In the genomic region with DNA sequence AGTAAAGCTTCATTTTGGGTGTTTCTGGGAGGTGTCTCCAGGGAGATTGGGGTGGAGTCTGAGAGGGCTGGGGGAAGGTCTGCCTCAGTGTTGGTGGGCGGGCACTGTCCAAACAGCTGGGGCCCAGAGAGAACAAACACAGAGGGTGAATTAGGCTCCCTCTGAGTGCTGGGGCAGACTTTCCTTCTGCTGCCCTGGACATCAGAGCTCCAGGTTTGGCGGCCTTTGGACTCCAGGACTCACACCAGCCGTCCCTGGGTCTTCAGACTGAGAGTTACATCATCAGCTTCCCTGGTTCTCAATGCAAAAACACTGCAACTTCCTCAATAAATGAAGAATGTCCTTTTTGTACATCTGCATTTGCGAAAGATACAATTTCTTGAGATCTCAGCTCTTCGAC, we compare ENCODE assay signal across 1 cellular context.
A peak's percentile ranks its signal among the peaks of the same experiment; 100 is the strongest.
TF ChIP-seq lines count a peak whose summit lies in the region.

No MANE protein-coding gene starts in this region.

TF ChIP-seq in HepG2, 621 proteins besides CTCF, POLR2A, EP300 and RAD21 (continued from another document and continues in another):
- TF ChIP-seq ZBTB4 (CRISPR knock-in tag; IDR thresholded peaks at IDR 0.05; ENCODE audit: borderline replicate concordance) (no peak), ZNF431 (CRISPR knock-in tag; IDR thresholded peaks at IDR 0.05; ENCODE audit: borderline replicate concordance, low read depth) (no peak), FOXK1 (CRISPR knock-in tag; IDR thresholded peaks at IDR 0.05; ENCODE audit: borderline replicate concordance, low read depth) (no peak), ARNT (IDR thresholded peaks at IDR 0.05) (no peak), PITX1 (CRISPR knock-in tag; IDR thresholded peaks at IDR 0.05) (peak; percentile 68), ZNF101 (CRISPR knock-in tag; IDR thresholded peaks at IDR 0.05; ENCODE audit: borderline replicate concordance, low read depth) (no peak), ZNF746 (CRISPR knock-in tag; IDR thresholded peaks at IDR 0.05) (no peak), ZBTB20 (CRISPR knock-in tag; IDR thresholded peaks at IDR 0.05; ENCODE audit: borderline replicate concordance, low read depth) (no peak), RFXAP (CRISPR knock-in tag; IDR thresholded peaks at IDR 0.05; ENCODE audit: borderline replicate concordance) (no peak), PHF20 (CRISPR knock-in tag; IDR thresholded peaks at IDR 0.05) (no peak), CBX5 (CRISPR knock-in tag; IDR thresholded peaks at IDR 0.05; ENCODE audit: borderline replicate concordance) (no peak), BHLHE40 (IDR thresholded peaks at IDR 0.05; ENCODE audit: low read length) (no peak), SP1 (IDR thresholded peaks at IDR 0.05) (no peak), SP1 (CRISPR knock-in tag; IDR thresholded peaks at IDR 0.05) (0 out of 2 replicates have a peak, but pooled peaks have one; percentile 14), NFYC (CRISPR knock-in tag; IDR thresholded peaks at IDR 0.05) (no peak), KDM1A (CRISPR knock-in tag; IDR thresholded peaks at IDR 0.05) (no peak), GMEB2 (CRISPR knock-in tag; IDR thresholded peaks at IDR 0.05; ENCODE audit: low read depth) (no peak), ZNF576 (CRISPR knock-in tag; IDR thresholded peaks at IDR 0.05) (no peak), ONECUT2 (CRISPR knock-in tag; IDR thresholded peaks at IDR 0.05) (no peak), ZNF589 (CRISPR knock-in tag; conservative IDR thresholded peaks at IDR 0.05) (no peak), PLSCR1 (CRISPR knock-in tag; IDR thresholded peaks at IDR 0.05; ENCODE audit: borderline replicate concordance) (no peak), SAP130 (CRISPR knock-in tag; IDR thresholded peaks at IDR 0.05; ENCODE audit: low read depth) (peak; percentile 24; the same call in 1 of the 2 replicates), FOXO4 (CRISPR knock-in tag; conservative IDR thresholded peaks at IDR 0.05) (no peak), ZNF335 (CRISPR knock-in tag; IDR thresholded peaks at IDR 0.05) (no peak), SMARCC2 (IDR thresholded peaks at IDR 0.05) (no peak), SALL1 (CRISPR knock-in tag; IDR thresholded peaks at IDR 0.05) (peak; percentile 69), JUND (CRISPR knock-in tag; IDR thresholded peaks at IDR 0.05) (0 out of 2 replicates have a peak, but pooled peaks have one; percentile 24), TOE1 (CRISPR knock-in tag; IDR thresholded peaks at IDR 0.05) (no peak), FIP1L1 (IDR thresholded peaks at IDR 0.05; ENCODE audit: borderline replicate concordance, insufficient read depth, low read depth, low read length) (no peak), SNAPC2 (CRISPR knock-in tag; IDR thresholded peaks at IDR 0.05) (no peak), GRHL1 (CRISPR knock-in tag; conservative IDR thresholded peaks at IDR 0.05) (no peak), SKI (IDR thresholded peaks at IDR 0.05; ENCODE audit: partially characterized antibody) (peak; percentile 48)
- TF ChIP-seq, protein P1, sequence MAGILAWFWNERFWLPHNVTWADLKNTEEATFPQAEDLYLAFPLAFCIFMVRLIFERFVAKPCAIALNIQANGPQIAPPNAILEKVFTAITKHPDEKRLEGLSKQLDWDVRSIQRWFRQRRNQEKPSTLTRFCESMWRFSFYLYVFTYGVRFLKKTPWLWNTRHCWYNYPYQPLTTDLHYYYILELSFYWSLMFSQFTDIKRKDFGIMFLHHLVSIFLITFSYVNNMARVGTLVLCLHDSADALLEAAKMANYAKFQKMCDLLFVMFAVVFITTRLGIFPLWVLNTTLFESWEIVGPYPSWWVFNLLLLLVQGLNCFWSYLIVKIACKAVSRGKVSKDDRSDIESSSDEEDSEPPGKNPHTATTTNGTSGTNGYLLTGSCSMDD (CRISPR knock-in tag; IDR thresholded peaks at IDR 0.05) = no peak
- TF ChIP-seq, protein P2, sequence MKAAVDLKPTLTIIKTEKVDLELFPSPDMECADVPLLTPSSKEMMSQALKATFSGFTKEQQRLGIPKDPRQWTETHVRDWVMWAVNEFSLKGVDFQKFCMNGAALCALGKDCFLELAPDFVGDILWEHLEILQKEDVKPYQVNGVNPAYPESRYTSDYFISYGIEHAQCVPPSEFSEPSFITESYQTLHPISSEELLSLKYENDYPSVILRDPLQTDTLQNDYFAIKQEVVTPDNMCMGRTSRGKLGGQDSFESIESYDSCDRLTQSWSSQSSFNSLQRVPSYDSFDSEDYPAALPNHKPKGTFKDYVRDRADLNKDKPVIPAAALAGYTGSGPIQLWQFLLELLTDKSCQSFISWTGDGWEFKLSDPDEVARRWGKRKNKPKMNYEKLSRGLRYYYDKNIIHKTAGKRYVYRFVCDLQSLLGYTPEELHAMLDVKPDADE (CRISPR knock-in tag; IDR thresholded peaks at IDR 0.05) = no peak
- TF ChIP-seq, protein P3, sequence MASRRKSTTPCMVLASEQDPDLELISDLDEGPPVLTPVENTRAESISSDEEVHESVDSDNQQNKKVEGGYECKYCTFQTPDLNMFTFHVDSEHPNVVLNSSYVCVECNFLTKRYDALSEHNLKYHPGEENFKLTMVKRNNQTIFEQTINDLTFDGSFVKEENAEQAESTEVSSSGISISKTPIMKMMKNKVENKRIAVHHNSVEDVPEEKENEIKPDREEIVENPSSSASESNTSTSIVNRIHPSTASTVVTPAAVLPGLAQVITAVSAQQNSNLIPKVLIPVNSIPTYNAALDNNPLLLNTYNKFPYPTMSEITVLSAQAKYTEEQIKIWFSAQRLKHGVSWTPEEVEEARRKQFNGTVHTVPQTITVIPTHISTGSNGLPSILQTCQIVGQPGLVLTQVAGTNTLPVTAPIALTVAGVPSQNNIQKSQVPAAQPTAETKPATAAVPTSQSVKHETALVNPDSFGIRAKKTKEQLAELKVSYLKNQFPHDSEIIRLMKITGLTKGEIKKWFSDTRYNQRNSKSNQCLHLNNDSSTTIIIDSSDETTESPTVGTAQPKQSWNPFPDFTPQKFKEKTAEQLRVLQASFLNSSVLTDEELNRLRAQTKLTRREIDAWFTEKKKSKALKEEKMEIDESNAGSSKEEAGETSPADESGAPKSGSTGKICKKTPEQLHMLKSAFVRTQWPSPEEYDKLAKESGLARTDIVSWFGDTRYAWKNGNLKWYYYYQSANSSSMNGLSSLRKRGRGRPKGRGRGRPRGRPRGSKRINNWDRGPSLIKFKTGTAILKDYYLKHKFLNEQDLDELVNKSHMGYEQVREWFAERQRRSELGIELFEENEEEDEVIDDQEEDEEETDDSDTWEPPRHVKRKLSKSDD (CRISPR knock-in tag; IDR thresholded peaks at IDR 0.05; ENCODE audit: low read depth) = no peak
- TF ChIP-seq, protein P4, sequence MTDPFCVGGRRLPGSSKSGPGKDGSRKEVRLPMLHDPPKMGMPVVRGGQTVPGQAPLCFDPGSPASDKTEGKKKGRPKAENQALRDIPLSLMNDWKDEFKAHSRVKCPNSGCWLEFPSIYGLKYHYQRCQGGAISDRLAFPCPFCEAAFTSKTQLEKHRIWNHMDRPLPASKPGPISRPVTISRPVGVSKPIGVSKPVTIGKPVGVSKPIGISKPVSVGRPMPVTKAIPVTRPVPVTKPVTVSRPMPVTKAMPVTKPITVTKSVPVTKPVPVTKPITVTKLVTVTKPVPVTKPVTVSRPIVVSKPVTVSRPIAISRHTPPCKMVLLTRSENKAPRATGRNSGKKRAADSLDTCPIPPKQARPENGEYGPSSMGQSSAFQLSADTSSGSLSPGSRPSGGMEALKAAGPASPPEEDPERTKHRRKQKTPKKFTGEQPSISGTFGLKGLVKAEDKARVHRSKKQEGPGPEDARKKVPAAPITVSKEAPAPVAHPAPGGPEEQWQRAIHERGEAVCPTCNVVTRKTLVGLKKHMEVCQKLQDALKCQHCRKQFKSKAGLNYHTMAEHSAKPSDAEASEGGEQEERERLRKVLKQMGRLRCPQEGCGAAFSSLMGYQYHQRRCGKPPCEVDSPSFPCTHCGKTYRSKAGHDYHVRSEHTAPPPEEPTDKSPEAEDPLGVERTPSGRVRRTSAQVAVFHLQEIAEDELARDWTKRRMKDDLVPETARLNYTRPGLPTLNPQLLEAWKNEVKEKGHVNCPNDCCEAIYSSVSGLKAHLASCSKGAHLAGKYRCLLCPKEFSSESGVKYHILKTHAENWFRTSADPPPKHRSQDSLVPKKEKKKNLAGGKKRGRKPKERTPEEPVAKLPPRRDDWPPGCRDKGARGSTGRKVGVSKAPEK (CRISPR knock-in tag; IDR thresholded peaks at IDR 0.05; ENCODE audit: borderline replicate concordance) = no peak
- TF ChIP-seq, protein P5, sequence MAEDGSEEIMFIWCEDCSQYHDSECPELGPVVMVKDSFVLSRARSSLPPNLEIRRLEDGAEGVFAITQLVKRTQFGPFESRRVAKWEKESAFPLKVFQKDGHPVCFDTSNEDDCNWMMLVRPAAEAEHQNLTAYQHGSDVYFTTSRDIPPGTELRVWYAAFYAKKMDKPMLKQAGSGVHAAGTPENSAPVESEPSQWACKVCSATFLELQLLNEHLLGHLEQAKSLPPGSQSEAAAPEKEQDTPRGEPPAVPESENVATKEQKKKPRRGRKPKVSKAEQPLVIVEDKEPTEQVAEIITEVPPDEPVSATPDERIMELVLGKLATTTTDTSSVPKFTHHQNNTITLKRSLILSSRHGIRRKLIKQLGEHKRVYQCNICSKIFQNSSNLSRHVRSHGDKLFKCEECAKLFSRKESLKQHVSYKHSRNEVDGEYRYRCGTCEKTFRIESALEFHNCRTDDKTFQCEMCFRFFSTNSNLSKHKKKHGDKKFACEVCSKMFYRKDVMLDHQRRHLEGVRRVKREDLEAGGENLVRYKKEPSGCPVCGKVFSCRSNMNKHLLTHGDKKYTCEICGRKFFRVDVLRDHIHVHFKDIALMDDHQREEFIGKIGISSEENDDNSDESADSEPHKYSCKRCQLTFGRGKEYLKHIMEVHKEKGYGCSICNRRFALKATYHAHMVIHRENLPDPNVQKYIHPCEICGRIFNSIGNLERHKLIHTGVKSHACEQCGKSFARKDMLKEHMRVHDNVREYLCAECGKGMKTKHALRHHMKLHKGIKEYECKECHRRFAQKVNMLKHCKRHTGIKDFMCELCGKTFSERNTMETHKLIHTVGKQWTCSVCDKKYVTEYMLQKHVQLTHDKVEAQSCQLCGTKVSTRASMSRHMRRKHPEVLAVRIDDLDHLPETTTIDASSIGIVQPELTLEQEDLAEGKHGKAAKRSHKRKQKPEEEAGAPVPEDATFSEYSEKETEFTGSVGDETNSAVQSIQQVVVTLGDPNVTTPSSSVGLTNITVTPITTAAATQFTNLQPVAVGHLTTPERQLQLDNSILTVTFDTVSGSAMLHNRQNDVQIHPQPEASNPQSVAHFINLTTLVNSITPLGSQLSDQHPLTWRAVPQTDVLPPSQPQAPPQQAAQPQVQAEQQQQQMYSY (CRISPR knock-in tag; IDR thresholded peaks at IDR 0.05) = no peak
